ENCODE assay signal across 10 cellular contexts in the genomic region with DNA sequence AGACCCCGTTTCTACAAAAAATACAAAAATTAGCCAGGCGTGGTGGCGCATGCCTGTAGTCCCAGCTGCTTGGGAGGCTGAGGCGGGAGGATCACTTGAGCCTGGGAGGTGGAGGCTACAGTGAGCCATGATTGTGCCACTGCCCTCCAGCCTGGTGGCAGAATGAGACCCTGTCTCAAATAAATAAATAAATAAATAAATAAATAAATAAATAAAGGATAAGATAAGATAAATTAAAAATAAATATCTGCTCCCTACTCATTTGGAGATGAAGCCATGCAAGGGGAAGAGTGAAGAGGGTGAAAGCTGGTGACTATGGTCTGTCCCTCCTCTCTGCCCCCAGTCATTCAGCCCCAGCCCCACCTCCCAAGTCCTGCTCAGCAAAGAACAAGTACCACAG. TPM values are rescaled to one million over a fixed set of nuclear protein-coding genes. Genes with fewer than 3 reads are reported as not detected.
"Had no signal": no experiment of that assay in that cellular context is flagged by ENCODE, and none has a peak within 500 bp of the region (broad histone marks: within the 10 kb centered on the region; RNA-seq: fewer than 3 reads in every experiment).

No MANE protein-coding gene starts in this region.

RNA-seq across cellular contexts. Expression of gene GGTA1, which starts 41.2 kb away (rescaled TPM):
- total RNA-seq: activated naive CD4-positive, alpha-beta T cell treated with anti-CD3 and anti-CD28 coated beads for 36 hours; activated naive CD4-positive, alpha-beta T cell treated with anti-CD3 and anti-CD28 coated beads, Interleukin-2, amount 50 U/mL, for 72 hours; activated naive CD8-positive, alpha-beta T cell treated with anti-CD3 and anti-CD28 coated beads for 36 hours; activated naive CD8-positive, alpha-beta T cell treated with anti-CD3 and anti-CD28 coated beads, Interleukin-2, amount 10 ng/mL, durations not matched to agents 7 days and 5 days; activated T-cell treated with anti-CD3 and anti-CD28 coated beads, Interleukin-2, amount 50 U/mL, for 4 hours; activated T-cell treated with anti-CD3 and anti-CD28 coated beads, Interleukin-2, amount 50 U/mL, for 72 hours; activated T-helper 17 cell treated with anti-CD3 and anti-CD28 coated beads, Interleukin-2, amount 50 U/mL, for 72 hours; activated T-helper 2 cell treated with anti-CD3 and anti-CD28 coated beads, Interferon-gamma antibody, Interleukin-2, Interleukin-4, amounts not matched to agents 10 μg/mL and 5 μg/mL and 100 μg/mL, durations not matched to agents 14 hours and 24 hours and 36 hours; bronchial epithelial cell; cardiac muscle cell had no signal
